In the genomic region with DNA sequence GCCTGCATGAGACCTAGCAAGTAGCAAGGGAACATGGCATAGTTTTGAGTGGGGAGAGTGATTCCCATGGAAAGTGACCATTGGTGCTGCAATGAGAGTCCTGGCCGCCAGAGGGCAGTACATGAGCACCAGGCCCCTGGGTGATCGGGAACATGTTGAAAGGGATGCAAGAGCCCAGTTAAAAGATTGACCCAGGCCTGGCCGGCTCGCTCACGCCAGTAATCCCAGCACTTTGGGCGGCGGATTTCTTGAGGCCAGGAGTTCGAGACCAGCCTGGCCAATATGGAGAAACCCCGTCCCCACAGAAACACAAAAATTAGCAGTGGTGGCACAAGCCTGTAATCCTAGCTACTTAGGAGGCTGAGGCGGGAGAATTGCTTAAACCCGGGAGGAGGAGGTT, we compare ENCODE assay signal across 8 cellular contexts. TPM values are rescaled to one million over a fixed set of nuclear protein-coding genes. Genes with fewer than 3 reads are reported as not detected.
DNase-seq lines count a peak whose midpoint lies in the region; ATAC-seq and TF ChIP-seq lines count a peak whose summit lies in the region.

No MANE protein-coding gene starts in this region.

- H3K4me3 ChIP-seq in PC-3 (ENCODE audit: low read length) (no peak overlapping the region), foreskin fibroblast (ENCODE audit: low read depth in 1 of 2, low read length in 2 of 2) (no peak overlapping the region), transverse colon (no peak overlapping the region)

- CTCF ChIA-PET in PC-3 (lab: Charles Lee) = interaction anchor here (1.1 to 2.9 kb wide), 3 partner anchors 65 to 77 kb away, joined by 3 to 38 read pairs (median 13); no protein-coding TSS in a partner anchor

- no peak for TF ChIP-seq POLR2A in transverse colon (IDR thresholded peaks at IDR 0.05)

- TF ChIP-seq CTCF in PC-3 (conservative IDR thresholded peaks at IDR 0.05; ENCODE audit: low read depth, low read length) = peak; percentile 94
- TF ChIP-seq CTCF in foreskin fibroblast (IDR thresholded peaks at IDR 0.05; ENCODE audit: low read depth, low read length) = peak; percentile 95
- peak; percentile 67 to 82 (median 79) for TF ChIP-seq CTCF in transverse colon (IDR thresholded peaks at IDR 0.05)

- H2AFZ ChIP-seq in PC-3 (ENCODE audit: low read length) = 0 out of 2 replicates have a peak overlapping the region, but pooled peaks have one; percentile 23

- no peaks in the 10 kb centered on the region for H3K27me3 ChIP-seq in PC-3 (ENCODE audit: low read length)
- H3K27me3 ChIP-seq in transverse colon = no peaks in the 10 kb centered on the region

- H3K4me1 ChIP-seq in PC-3 (ENCODE audit: insufficient read depth, low read length) = no peaks in the 10 kb centered on the region
- no peaks in the 10 kb centered on the region for H3K4me1 ChIP-seq in transverse colon

- no peaks in the 10 kb centered on the region for H4K20me1 ChIP-seq in PC-3 (ENCODE audit: low read length)

- H3K9me3 ChIP-seq in PC-3 (ENCODE audit: low read length) (no peaks in the 10 kb centered on the region), transverse colon (no peaks in the 10 kb centered on the region)

- no peak overlapping the region for H3K27ac ChIP-seq in PC-3 (ENCODE audit: low read length)
- no peak overlapping the region for H3K27ac ChIP-seq in transverse colon

- in situ Hi-C loops in transverse colon (cut with MboI; ENCODE audit: low pct_ligation_motif_present in 1 of 4, low pct_unique_long_range_greater_than_20kb in 1 of 4, low sequenced_read_pairs in 3 of 4) = loop anchor here in 2 of 4 donors (10.0 kb wide), 2 partner anchors 64 to 74 kb away; no protein-coding TSS in a partner anchor

- no peak overlapping the region for H3K27ac Mint-ChIP-seq in activated T-cell treated with anti-CD3 and anti-CD28 coated beads, Interleukin-2, amount 50 U/mL, for 72 hours

- H3K9ac ChIP-seq in PC-3 (ENCODE audit: low read length) = no peak overlapping the region

- WGBS in transverse colon (ENCODE audit: low coverage in 1 of 2), 2 donors = 58 to 90% methylated on average over 2 to 11 of the region's 11 CpGs

- H3K4me1 Mint-ChIP-seq in activated T-cell treated with anti-CD3 and anti-CD28 coated beads, Interleukin-2, amount 50 U/mL, for 72 hours (ENCODE audit: low read depth) = no peaks in the 10 kb centered on the region

- H3K27me3 Mint-ChIP-seq in activated T-cell treated with anti-CD3 and anti-CD28 coated beads, Interleukin-2, amount 50 U/mL, for 72 hours (ENCODE audit: low read depth) = peaks cover 16% of the 10 kb centered on the region

- intact Hi-C loops in PC-3 (cut with micrococcal nuclease) (loop anchor here (1.0 to 5.0 kb wide), 4 partner anchors 41 to 77 kb away; no protein-coding TSS in a partner anchor), transverse colon (cut with DNase I; ENCODE audit: low total_unique reads) (loop anchor here (2.0 kb wide), 1 partner anchor 78 kb away; no protein-coding TSS in a partner anchor)

- H3K36me3 Mint-ChIP-seq in activated T-cell treated with anti-CD3 and anti-CD28 coated beads, Interleukin-2, amount 50 U/mL, for 72 hours (ENCODE audit: insufficient read depth in 2 of 2) = no peaks in the 10 kb centered on the region

- H3F3A ChIP-seq in PC-3 (ENCODE audit: low read length, unreplicated experiment) = no peaks in the 10 kb centered on the region

- no peaks in the 10 kb centered on the region for H3K79me2 ChIP-seq in PC-3 (ENCODE audit: low read length)

- no peak overlapping the region for H3K4me3 Mint-ChIP-seq in activated T-cell treated with anti-CD3 and anti-CD28 coated beads, Interleukin-2, amount 50 U/mL, for 72 hours

- no peak for TF ChIP-seq EP300 in transverse colon (IDR thresholded peaks at IDR 0.05; ENCODE audit: low read depth)

- no peak overlapping the region for H3K4me2 ChIP-seq in PC-3 (ENCODE audit: low read length)

- DNase-seq in AML-193 (lab: John Stamatoyannopoulos, UW) (peak; percentile 43 to 51), PC-3 (peak; percentile 84), foreskin fibroblast (peak; percentile 30 to 71), occipital lobe (lab: John Stamatoyannopoulos, UW) (peak; percentile 23), transverse colon (peak; percentile 58)
- DNase-seq in activated T-cell treated with anti-CD3 and anti-CD28 coated beads, Interleukin-2, amount 50 U/mL, for 72 hours = peak; percentile 53 to 65

- no peaks in the 10 kb centered on the region for H3K36me3 ChIP-seq in PC-3 (ENCODE audit: low read depth, low read length)
- H3K36me3 ChIP-seq in transverse colon = no peaks in the 10 kb centered on the region

- H3K9me2 ChIP-seq in PC-3 (replicated peaks; ENCODE audit: low read length) = no peaks in the 10 kb centered on the region

- POLR2A ChIA-PET in PC-3 (lab: Charles Lee; ENCODE audit: unreplicated experiment) = no interaction called here

- ATAC-seq in GM18873 (IDR thresholded peaks at IDR 0.05; ENCODE audit: low FRiP score, unreplicated experiment) = peak; percentile 86
- ATAC-seq in HG03097 (IDR thresholded peaks at IDR 0.05; ENCODE audit: low FRiP score, unreplicated experiment) = peak; percentile 83
- ATAC-seq in PC-3 = peak; percentile 92
- peak; percentile 67 to 74 for ATAC-seq in activated T-cell treated with anti-CD3 and anti-CD28 coated beads, Interleukin-2, amount 50 U/mL, for 72 hours (replicated peaks in 1 of 2)

- no TSS peak for BruUV-seq in PC-3 (replicated peaks; lab: Mats Ljungman, UMichigan)

- H3K9me3 Mint-ChIP-seq in activated T-cell treated with anti-CD3 and anti-CD28 coated beads, Interleukin-2, amount 50 U/mL, for 72 hours = no peaks in the 10 kb centered on the region

RNA-seq across cellular contexts. Expression of a gene that starts 22.2 kb away (rescaled TPM):
- total RNA-seq in PC-3 (2014; rRNA removed) (not detected in 2 replicates), occipital lobe (2.2 TPM), transverse colon (1 to 10 TPM in 3 of 4 donors, not detected in 1; 1.4 to 3.5 (median 2.0) TPM)
- not detected for total RNA-seq in activated T-cell treated with anti-CD3 and anti-CD28 coated beads, Interleukin-2, amount 50 U/mL, for 72 hours

Comparison
In these comparisons a context has a peak if more than half of its experiments do, and no peak if none do; other contexts are left out.
1. DNase-seq: peak in every context shown above with its lines; median percentile 84 in PC-3; 59 in activated T-cell treated with anti-CD3 and anti-CD28 coated beads, Interleukin-2, amount 50 U/mL, for 72 hours; 58 in transverse colon; 50 in foreskin fibroblast; 47 in AML-193; 23 in occipital lobe.